ENCODE assay signal across 8 cellular contexts in genomic region chr11:62539238-62539925, GRCh38. TPM values are rescaled to one million over a fixed set of nuclear protein-coding genes. Genes with fewer than 3 reads are reported as not detected.
A peak's percentile ranks its signal among the peaks of the same experiment; 100 is the strongest.
DNase-seq lines count a peak whose midpoint lies in the region; ATAC-seq and TF ChIP-seq lines count a peak whose summit lies in the region.

No MANE protein-coding gene starts in this region.

- peak; percentile 87 for DNase-seq in stimulated activated naive CD4-positive, alpha-beta T cell treated with Interleukin-2 at 50 U/mL for 16 hours (lab: John Stamatoyannopoulos, UW)
- DNase-seq in stimulated activated naive CD4-positive, alpha-beta T cell (lab: John Stamatoyannopoulos, UW), result no peak
- DNase-seq in T-helper 9 cell (peak; percentile 37), choroid plexus epithelial cell (ENCODE audit: low read depth) (peak; percentile 84), mucosa of descending colon (peak; percentile 55 to 88 (median 83)), ureter (ENCODE audit: low spot score) (peak; percentile 87), putamen (ENCODE audit: low spot score) (no peak)

- H3K4me3 ChIP-seq in choroid plexus epithelial cell (ENCODE audit: low read depth, low read length), result peak overlapping the region; percentile 27
- no peak overlapping the region for H3K4me3 ChIP-seq in mucosa of descending colon

- no peak for TF ChIP-seq CTCF in choroid plexus epithelial cell (conservative IDR thresholded peaks at IDR 0.05; ENCODE audit: low read depth, low read length)
- no peak for TF ChIP-seq CTCF in mucosa of descending colon (IDR thresholded peaks at IDR 0.05)

- no peaks in the 10 kb centered on the region for H3K9me3 ChIP-seq in mucosa of descending colon

- peaks cover 72% of the 10 kb centered on the region for H3K4me1 ChIP-seq in mucosa of descending colon (ENCODE audit: low read depth)

- intact Hi-C loops in mucosa of descending colon (cut with DNase I, micrococcal nuclease), result no loop called here

- peak; percentile 55 for ATAC-seq in mucosa of descending colon
- no peak for ATAC-seq in GM21723 (IDR thresholded peaks at IDR 0.05; ENCODE audit: unreplicated experiment)

- H3K36me3 ChIP-seq in mucosa of descending colon (ENCODE audit: low read depth), result no peaks in the 10 kb centered on the region

RNA-seq across cellular contexts. Expression of gene AHNAK, which starts 7.2 kb away (rescaled TPM):
- total RNA-seq in mucosa of descending colon (1,000 to 10,000 TPM in 1 of 3 donors, 100 to 1,000 TPM in 2; 473 to 1,283 (median 535) TPM), ureter (546 TPM)

RNA-seq across cellular contexts. Expression of gene EEF1G, which starts 34.3 kb away (rescaled TPM):
- total RNA-seq in mucosa of descending colon, result 1,000 to 10,000 TPM; 1,059 to 1,365 (median 1,164) TPM
- 1,627 TPM for total RNA-seq in ureter

RNA-seq across cellular contexts. Expression of gene TUT1, which starts 51.9 kb away (rescaled TPM):
- total RNA-seq in mucosa of descending colon (10 to 100 TPM; 11.9 to 19.8 (median 13.3) TPM), ureter (30.4 TPM)

Comparison
In these comparisons a context has a peak if more than half of its experiments do, and no peak if none do; other contexts are left out.
1. DNase-seq: peak in stimulated activated naive CD4-positive, alpha-beta T cell treated with Interleukin-2 at 50 U/mL for 16 hours (single experiment), T-helper 9 cell (single experiment), choroid plexus epithelial cell (single experiment), mucosa of descending colon (3 of 3) and ureter (single experiment); none in stimulated activated naive CD4-positive, alpha-beta T cell (0 of 6) and putamen (single experiment).